Comparison of ENCODE assay signal across 25 cellular contexts in the genomic region with DNA sequence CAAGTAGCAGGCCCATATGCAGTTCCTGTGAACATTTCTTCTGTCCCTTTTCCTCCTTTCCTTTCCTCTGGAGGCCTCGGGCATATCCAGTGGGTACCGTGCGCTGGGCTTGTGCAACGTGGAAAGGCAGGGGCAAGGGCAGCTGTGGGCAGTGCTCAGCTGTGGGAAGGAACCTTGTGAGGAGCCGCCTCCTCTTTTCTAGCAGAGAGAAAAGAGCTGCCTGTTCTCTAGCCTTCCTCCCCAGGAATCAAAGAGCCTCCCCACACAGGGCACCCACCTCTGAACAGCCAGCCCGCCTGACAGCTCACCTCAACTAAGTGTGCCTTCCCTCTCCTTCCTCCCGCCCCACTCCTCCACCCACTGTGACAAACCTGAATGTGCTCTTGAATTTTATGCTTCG.
DNase-seq lines count a peak whose midpoint lies in the region; ATAC-seq, FAIRE-seq and TF ChIP-seq lines count a peak whose summit lies in the region.
"Had no signal": no experiment of that assay in that cellular context is flagged by ENCODE, and none has a peak within 500 bp of the region (broad histone marks: within the 10 kb centered on the region; RNA-seq: fewer than 3 reads in every experiment).

No MANE protein-coding gene starts in this region.

- no peak overlapping the region for H4K8ac ChIP-seq in H1 (ENCODE audit: extremely low read depth, insufficient read depth, low read length)

- no peaks in the 10 kb centered on the region for H3K27me3 Mint-ChIP-seq in type B pancreatic cell
- H3K27me3 Mint-ChIP-seq in activated CD8-positive, alpha-beta memory T cell treated with anti-CD3 and anti-CD28 coated beads, Interleukin-2, amount 10 ng/mL, durations not matched to agents 7 days and 5 days: peaks cover 33% of the 10 kb centered on the region

- H3K79me2 ChIP-seq in H1 (ENCODE audit: control insufficient read depth in 1 of 2, insufficient read depth in 2 of 2, low read length in 2 of 2): no peaks in the 10 kb centered on the region

- no peak for ATAC-seq in psoas muscle
- no peak for ATAC-seq in activated CD8-positive, alpha-beta memory T cell treated with anti-CD3 and anti-CD28 coated beads, Interleukin-2, amount 10 ng/mL, durations not matched to agents 7 days and 5 days
- ATAC-seq: natural killer cell; stimulated activated naive B cell treated with anti-CD40 and anti-IgM and Interleukin-4, amounts not matched to agents 10 μg/mL and 1 μg/mL and 100 μg/mL, for 72 hours had no signal

- H3K18ac ChIP-seq in H1 (ENCODE audit: extremely low read depth, low read length): no peak overlapping the region

- no peak overlapping the region for H3K27ac ChIP-seq in H1 (ENCODE audit: low read depth, low read length)
- H3K27ac ChIP-seq in psoas muscle: peak overlapping the region; percentile 23
- H3K27ac ChIP-seq: body of pancreas, colonic mucosa had no signal

- 0 out of 2 replicates have a peak overlapping the region, but pooled peaks have one; percentile 36 for H2BK20ac ChIP-seq in H1 (ENCODE audit: low read length)

- TF ChIP-seq CTCF in H1 (IDR thresholded peaks at IDR 0.05; ENCODE audit: control extremely low read depth in 1 of 3, insufficient read depth in 1 of 3, low read depth in 1 of 3, low read length in 3 of 3) (no peak), psoas muscle (IDR thresholded peaks at IDR 0.05) (no peak), type B pancreatic cell (conservative IDR thresholded peaks at IDR 0.05) (no peak), D721Med (IDR thresholded peaks at IDR 0.05; ENCODE audit: insufficient read depth, missing control alignments) (no peak)

- TF ChIP-seq EP300 in H1 (IDR thresholded peaks at IDR 0.05; ENCODE audit: borderline replicate concordance in 1 of 2, low read depth in 2 of 2, low read length in 2 of 2): no peak

- no peak for TF ChIP-seq POLR2A in H1 (IDR thresholded peaks at IDR 0.05; ENCODE audit: control extremely low read depth in 1 of 2, low read depth in 2 of 2, low read length in 2 of 2)

- no peak overlapping the region for H2AFZ ChIP-seq in H1 (ENCODE audit: low read length)

- no peak for TF ChIP-seq RAD21 in H1 (IDR thresholded peaks at IDR 0.05 in 1 of 2, conservative IDR thresholded peaks at IDR 0.05 in 1 of 2; ENCODE audit: low read depth in 2 of 2, low read length in 2 of 2)

- no peak overlapping the region for H3K4me2 ChIP-seq in H1 (ENCODE audit: insufficient read depth in 1 of 2, low read depth in 2 of 2, low read length in 2 of 2)
- H3K4me2 ChIP-seq: SK-N-SH had no signal

- no peak overlapping the region for H4K5ac ChIP-seq in H1 (ENCODE audit: insufficient read length, low read depth, low read length)

- no peak overlapping the region for H2BK120ac ChIP-seq in H1 (replicated peaks; ENCODE audit: low read depth, low read length)

- H3K4me1 Mint-ChIP-seq in type B pancreatic cell (ENCODE audit: unreplicated experiment): peaks cover 14% of the 10 kb centered on the region
- H3K4me1 Mint-ChIP-seq in activated CD8-positive, alpha-beta memory T cell treated with anti-CD3 and anti-CD28 coated beads, Interleukin-2, amount 10 ng/mL, durations not matched to agents 7 days and 5 days: no peaks in the 10 kb centered on the region
- H3K4me1 Mint-ChIP-seq: activated naive CD8-positive, alpha-beta T cell treated with anti-CD3 and anti-CD28 coated beads, Interleukin-2, amount 10 ng/mL, durations not matched to agents 7 days and 5 days; CD14-positive monocyte; natural killer cell; stimulated activated naive B cell treated with anti-CD40 and anti-IgM and Interleukin-4, amounts not matched to agents 10 μg/mL and 1 μg/mL and 100 μg/mL, for 72 hours had no signal

- no peak overlapping the region for H2AK5ac ChIP-seq in H1 (ENCODE audit: low read depth, low read length)

- H2BK5ac ChIP-seq in H1 (ENCODE audit: low read depth, low read length): peak overlapping the region; percentile 2; the same call in 1 of the 2 replicates

- no peak overlapping the region for H3K27ac Mint-ChIP-seq in type B pancreatic cell
- H3K27ac Mint-ChIP-seq in activated CD8-positive, alpha-beta memory T cell treated with anti-CD3 and anti-CD28 coated beads, Interleukin-2, amount 10 ng/mL, durations not matched to agents 7 days and 5 days: no peak overlapping the region
- H3K27ac Mint-ChIP-seq: activated naive CD8-positive, alpha-beta T cell treated with anti-CD3 and anti-CD28 coated beads, Interleukin-2, amount 10 ng/mL, durations not matched to agents 7 days and 5 days; activated T-helper 2 cell treated with anti-CD3 and anti-CD28 coated beads, Interferon-gamma antibody, Interleukin-2, Interleukin-4, amounts not matched to agents 10 μg/mL and 5 μg/mL and 100 μg/mL, durations not matched to agents 14 hours and 24 hours and 36 hours; CD14-positive monocyte; endodermal cell; natural killer cell; stimulated activated naive B cell treated with anti-CD40 and anti-IgM and Interleukin-4, amounts not matched to agents 10 μg/mL and 1 μg/mL and 100 μg/mL, for 72 hours had no signal

- peak; percentile 32 for DNase-seq in SK-MEL-5 (ENCODE audit: low read depth, low spot score)
- DNase-seq in H1 (ENCODE audit: low read depth in 1 of 2, low spot score in 2 of 2): no peak
- peak in 1 of 2 donors; percentile 27 for DNase-seq in psoas muscle
- no peak for DNase-seq in type B pancreatic cell (ENCODE audit: extremely low spot score, unreplicated experiment)
- no peak for DNase-seq in D721Med (ENCODE audit: insufficient read length, low spot score)
- DNase-seq in GM19240 (ENCODE audit: insufficient read length, low spot score): no peak
- DNase-seq in activated CD8-positive, alpha-beta memory T cell treated with anti-CD3 and anti-CD28 coated beads, Interleukin-2, amount 10 ng/mL, durations not matched to agents 7 days and 5 days: no peak
- DNase-seq: activated CD8-positive, alpha-beta memory T cell treated with anti-CD3 and anti-CD28 coated beads, Interleukin-2, amount 50 U/mL, for 4 hours; activated naive CD8-positive, alpha-beta T cell treated with anti-CD3 and anti-CD28 coated beads, Interleukin-2, amount 10 ng/mL, durations not matched to agents 7 days and 5 days; colonic mucosa; DMS 273 treated with DMSO at 0.1 percent for 48 hours; endodermal cell; MG63; natural killer cell; NCI-H146; NCI-H2171; SK-N-SH; stimulated activated CD4-positive, alpha-beta T cell treated with anti-CD3 and anti-CD28 coated beads, Interleukin-2, amount 100 ng/mL, for 48 hours; stimulated activated naive B cell treated with anti-CD40 and anti-IgM and Interleukin-4, amounts not matched to agents 10 μg/mL and 1 μg/mL and 100 μg/mL, for 72 hours had no signal

- H4K20me1 ChIP-seq in H1 (replicated peaks in 1 of 2; ENCODE audit: control insufficient read depth in 1 of 2, insufficient read depth in 2 of 2, low read length in 2 of 2): no peaks in the 10 kb centered on the region

- peaks cover 0 to 3% (median 2%) of the 10 kb centered on the region in 4 experiments; a peak in 4 of 7 replicates for H3K4me1 ChIP-seq in H1 (replicated peaks in 1 of 4; ENCODE audit: control insufficient read depth in 3 of 4, insufficient read depth in 4 of 4, low read length in 3 of 4)
- no peaks in the 10 kb centered on the region for H3K4me1 ChIP-seq in psoas muscle
- H3K4me1 ChIP-seq: body of pancreas, colonic mucosa had no signal

- FAIRE-seq in H1 (lab: Jason Lieb, UNC): no peak
- FAIRE-seq in D721Med (lab: Jason Lieb, UNC): no peak
- FAIRE-seq: H54, RCC 7860 had no signal

- H3K79me1 ChIP-seq in H1 (ENCODE audit: low read depth, low read length): no peaks in the 10 kb centered on the region

- in situ Hi-C loops in SK-MEL-5 (cut with HindIII; ENCODE audit: low pct_unique_long_range_greater_than_20kb, low sequenced_read_pairs): no loop called here

- intact Hi-C loops in psoas muscle (cut with DNase I): no loop called here

- H3K36me3 Mint-ChIP-seq in type B pancreatic cell: no peaks in the 10 kb centered on the region
- H3K36me3 Mint-ChIP-seq in activated CD8-positive, alpha-beta memory T cell treated with anti-CD3 and anti-CD28 coated beads, Interleukin-2, amount 10 ng/mL, durations not matched to agents 7 days and 5 days: no peaks in the 10 kb centered on the region
- H3K36me3 Mint-ChIP-seq: activated naive CD8-positive, alpha-beta T cell treated with anti-CD3 and anti-CD28 coated beads, Interleukin-2, amount 10 ng/mL, durations not matched to agents 7 days and 5 days; CD14-positive monocyte; mesothelial cell of epicardium; natural killer cell; stimulated activated naive B cell treated with anti-CD40 and anti-IgM and Interleukin-4, amounts not matched to agents 10 μg/mL and 1 μg/mL and 100 μg/mL, for 72 hours had no signal

- CTCF ChIA-PET in H1 (lab: Charles Lee; ENCODE audit: partially characterized antibody): interaction anchor here (0.9 to 1.6 kb wide), 2 partner anchors 131 to 135 kb away, joined by 4 to 5 read pairs; no protein-coding TSS in a partner anchor
- CTCF ChIA-PET in activated CD8-positive, alpha-beta memory T cell treated with anti-CD3 and anti-CD28 coated beads, Interleukin-2, amount 10 ng/mL, durations not matched to agents 7 days and 5 days (lab: Charles Lee): no interaction called here

- no peaks in the 10 kb centered on the region for H3K23me2 ChIP-seq in H1 (ENCODE audit: low read depth, low read length)

- H3K4me3 Mint-ChIP-seq in type B pancreatic cell: peak overlapping the region; percentile 14
- H3K4me3 Mint-ChIP-seq in activated CD8-positive, alpha-beta memory T cell treated with anti-CD3 and anti-CD28 coated beads, Interleukin-2, amount 10 ng/mL, durations not matched to agents 7 days and 5 days: no peak overlapping the region
- H3K4me3 Mint-ChIP-seq: activated naive CD8-positive, alpha-beta T cell treated with anti-CD3 and anti-CD28 coated beads, Interleukin-2, amount 10 ng/mL, durations not matched to agents 7 days and 5 days; CD14-positive monocyte; endodermal cell; mesothelial cell of epicardium; natural killer cell; stimulated activated naive B cell treated with anti-CD40 and anti-IgM and Interleukin-4, amounts not matched to agents 10 μg/mL and 1 μg/mL and 100 μg/mL, for 72 hours had no signal

- WGBS in H1 (ENCODE audit: extremely low coverage in 1 of 2, insufficient coverage in 1 of 2, insufficient read length in 1 of 2, insufficient replicate concordance in 2 of 2, low coverage in 1 of 2, low lambda C conversion rate in 2 of 2, missing lambda C conversion rate in 1 of 2), 2 experiments: 83% methylated on average over 8 of the region's 8 CpGs; no CpG with 5 or more reads in 1 of the 2 experiments
- WGBS in psoas muscle, 3 donors: 64 to 87% (median 65%) methylated on average over 8 of the region's 8 CpGs

- no peak overlapping the region for H3K23ac ChIP-seq in H1 (ENCODE audit: insufficient read length)

- no peak overlapping the region for H3K9ac ChIP-seq in H1 (replicated peaks in 1 of 4; ENCODE audit: extremely low read depth in 1 of 4, low read depth in 3 of 4, low read length in 3 of 4)
- H3K9ac ChIP-seq: SK-N-SH had no signal

- peak overlapping the region; percentile 65 for H2BK15ac ChIP-seq in H1 (ENCODE audit: low read length)

- no peak overlapping the region for H3K4ac ChIP-seq in H1 (replicated peaks; ENCODE audit: insufficient read length, low read depth, low read length)

- H3K9me3 ChIP-seq in H1 (ENCODE audit: insufficient read depth in 2 of 2, low read depth in 1 of 2, low read length in 1 of 2): no peaks in the 10 kb centered on the region
- H3K9me3 ChIP-seq in psoas muscle: peaks cover 4% of the 10 kb centered on the region
- H3K9me3 ChIP-seq: body of pancreas, colonic mucosa, MG63, SK-N-SH had no signal

- peaks cover 6% of the 10 kb centered on the region for H3K9me3 Mint-ChIP-seq in type B pancreatic cell
- no peaks in the 10 kb centered on the region for H3K9me3 Mint-ChIP-seq in activated CD8-positive, alpha-beta memory T cell treated with anti-CD3 and anti-CD28 coated beads, Interleukin-2, amount 10 ng/mL, durations not matched to agents 7 days and 5 days (ENCODE audit: low read depth)
- H3K9me3 Mint-ChIP-seq: activated naive CD8-positive, alpha-beta T cell treated with anti-CD3 and anti-CD28 coated beads, Interleukin-2, amount 10 ng/mL, durations not matched to agents 7 days and 5 days; activated T-helper 2 cell treated with anti-CD3 and anti-CD28 coated beads, Interferon-gamma antibody, Interleukin-2, Interleukin-4, amounts not matched to agents 10 μg/mL and 5 μg/mL and 100 μg/mL, durations not matched to agents 14 hours and 24 hours and 36 hours; mesothelial cell of epicardium had no signal

- H3K56ac ChIP-seq in H1 (replicated peaks; ENCODE audit: insufficient read length, low read depth, low read length): no peak overlapping the region

- H3K27me3 ChIP-seq in H1 (replicated peaks in 1 of 4; ENCODE audit: control insufficient read depth in 3 of 4, extremely low read depth in 1 of 4, insufficient read depth in 3 of 4, low read length in 3 of 4) (no peaks in the 10 kb centered on the region; a peak in 1 of 7 replicates), psoas muscle (ENCODE audit: insufficient read depth in 3 of 3, low read length in 2 of 3) (no peaks in the 10 kb centered on the region)
- H3K27me3 ChIP-seq: body of pancreas, colonic mucosa, MG63 had no signal

- POLR2A ChIA-PET in H1 (lab: Charles Lee; ENCODE audit: partially characterized antibody): interaction anchor here (1.4 kb wide), 1 partner anchor 24 kb away, joined by 3 read pairs; no protein-coding TSS in a partner anchor

- no peak overlapping the region for H3K14ac ChIP-seq in H1 (ENCODE audit: insufficient read length)

- H4K91ac ChIP-seq in H1 (replicated peaks; ENCODE audit: insufficient read length, low read length): no peak overlapping the region

- 0 out of 2 replicates have a peak overlapping the region, but pooled peaks have one; percentile 6 for H2BK12ac ChIP-seq in H1 (ENCODE audit: low read depth, low read length)

- no peak overlapping the region for H3K4me3 ChIP-seq in H1 (ENCODE audit: extremely low read depth in 1 of 4, insufficient read depth in 2 of 4, low read depth in 3 of 4, low read length in 4 of 4)
- H3K4me3 ChIP-seq in psoas muscle: no peak overlapping the region
- H3K4me3 ChIP-seq: body of pancreas, colonic mucosa, MG63 had no signal

- H3K36me3 ChIP-seq in H1 (ENCODE audit: control insufficient read depth in 2 of 4, insufficient read depth in 4 of 4, low read length in 3 of 4): no peaks in the 10 kb centered on the region
- no peaks in the 10 kb centered on the region for H3K36me3 ChIP-seq in psoas muscle (ENCODE audit: insufficient read depth in 1 of 2, low read depth in 1 of 2)
- H3K36me3 ChIP-seq: colonic mucosa, MG63 had no signal
